12 cellular contexts compared by ENCODE assay signal in the genomic region with DNA sequence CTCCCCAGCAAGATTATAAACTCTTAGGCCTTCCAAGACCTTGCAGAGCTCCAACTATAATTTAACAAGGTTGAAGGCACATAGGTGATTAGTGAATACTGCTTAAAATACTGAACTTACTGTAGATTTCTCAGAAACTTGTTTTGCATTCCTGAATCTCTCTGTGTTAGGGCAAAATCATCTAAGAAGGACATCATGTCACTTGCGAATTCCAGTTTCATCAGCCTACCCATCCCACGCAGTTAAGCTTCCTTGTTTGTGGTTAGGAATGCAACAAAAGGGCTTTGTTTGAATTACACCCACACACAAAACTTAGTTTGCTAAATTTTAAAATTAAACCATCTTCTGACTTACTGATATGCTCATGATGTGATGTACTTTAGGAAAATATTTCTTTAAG.
A peak's percentile ranks its signal among the peaks of the same experiment; 100 is the strongest.
DNase-seq lines count a peak whose midpoint lies in the region; ATAC-seq, FAIRE-seq and TF ChIP-seq lines count a peak whose summit lies in the region.
"Had no signal": no experiment of that assay in that cellular context is flagged by ENCODE, and none has a peak within 500 bp of the region (broad histone marks: within the 10 kb centered on the region; RNA-seq: fewer than 3 reads in every experiment).

No MANE protein-coding gene starts in this region.

- no peak overlapping the region for H2AFZ ChIP-seq in K562 (ENCODE audit: low read depth, low read length)

- H3K9me3 ChIP-seq in K562 (replicated peaks; ENCODE audit: control insufficient read depth, insufficient read depth, low read depth, low read length): no peaks in the 10 kb centered on the region
- no peaks in the 10 kb centered on the region for H3K9me3 ChIP-seq in transverse colon
- H3K9me3 ChIP-seq: adrenal gland, HAP-1 had no signal

- peaks cover 8% of the 10 kb centered on the region for H3K36me3 Mint-ChIP-seq in WTC11

- H3K9ac ChIP-seq in K562 (ENCODE audit: insufficient read depth in 1 of 2, low read depth in 2 of 2, low read length in 2 of 2): no peak overlapping the region

- H3K9me3 Mint-ChIP-seq in WTC11: 0 out of 2 replicates have a peak, but pooled peaks cover 2% of the 10 kb centered on the region

- no peaks in the 10 kb centered on the region for H3K4me1 ChIP-seq in K562 (replicated peaks in 1 of 2; ENCODE audit: control insufficient read depth in 2 of 2, insufficient read depth in 2 of 2, low read length in 2 of 2)
- peaks cover 0 to 14% (median 3%) of the 10 kb centered on the region in 4 donors for H3K4me1 ChIP-seq in transverse colon
- H3K4me1 ChIP-seq: adrenal gland had no signal

- POLR2A ChIA-PET in K562 (lab: Yijun Ruan, JAX) (no interaction called here), WTC11 (lab: Charles Lee) (interaction anchor here (0.6 to 1.3 kb wide), 2 partner anchors 17 to 35 kb away, joined by 3 read pairs; no protein-coding TSS in a partner anchor)

- intact Hi-C loops in K562 (cut with micrococcal nuclease): no loop called here
- intact Hi-C loops in transverse colon (cut with DNase I; ENCODE audit: low total_unique reads): no loop called here

- no peak overlapping the region for H3K4me2 ChIP-seq in K562 (ENCODE audit: insufficient read depth, low read length)

- in situ Hi-C loops in K562 (cut with MboI) (no loop called here), transverse colon (cut with MboI; ENCODE audit: low pct_ligation_motif_present in 1 of 4, low pct_unique_long_range_greater_than_20kb in 1 of 4, low sequenced_read_pairs in 3 of 4) (no loop called here)

- FAIRE-seq in K562 (lab: Jason Lieb, UNC): no peak

- H3K9me1 ChIP-seq in K562 (ENCODE audit: control insufficient read depth, insufficient read depth, low read length): no peaks in the 10 kb centered on the region

- DNase-seq in HT-29 (ENCODE audit: low spot score) (peak; percentile 63), K562 (ENCODE audit: extremely low read depth in 1 of 4, low spot score in 3 of 4) (no peak), iris pigment epithelial cell (ENCODE audit: low read depth) (peak; percentile 84), transverse colon (no peak), WTC11 (ENCODE audit: low spot score) (no peak)
- DNase-seq: activated CD4-positive, alpha-beta T cell treated with anti-CD3 and anti-CD28 coated beads, Interleukin-2, amount 50 U/mL, for 1 hour; adrenal gland had no signal

- TF ChIP-seq POLR2A in K562 (conservative IDR thresholded peaks at IDR 0.05): no peak
- no peak for TF ChIP-seq POLR2A in transverse colon (IDR thresholded peaks at IDR 0.05)

- H3K4me3 ChIP-seq in K562 (no peak overlapping the region), transverse colon (no peak overlapping the region)
- H3K4me3 ChIP-seq: adrenal gland, HAP-1 had no signal

- no peaks in the 10 kb centered on the region for H4K20me1 ChIP-seq in K562 (replicated peaks; ENCODE audit: control insufficient read depth, insufficient read depth, low read length)

- H3K27me3 ChIP-seq in K562 (ENCODE audit: control insufficient read depth in 2 of 2, insufficient read depth in 2 of 2, low read length in 2 of 2): peaks cover 4 to 5% of the 10 kb centered on the region in 2 experiments; a peak in 3 of 5 replicates
- H3K27me3 ChIP-seq in transverse colon: no peaks in the 10 kb centered on the region
- H3K27me3 ChIP-seq: adrenal gland had no signal

- WGBS in K562 (ENCODE audit: insufficient coverage, low coverage, missing lambda C conversion rate): 0% methylated on average over 2 of the region's 2 CpGs
- 25 to 35% methylated on average over 2 of the region's 2 CpGs for WGBS in transverse colon (ENCODE audit: low coverage in 1 of 2), 2 donors

- no peak overlapping the region for H3K27ac Mint-ChIP-seq in WTC11
- H3K27ac Mint-ChIP-seq: B cell had no signal

- TF ChIP-seq CTCF in 22Rv1 (IDR thresholded peaks at IDR 0.05): no peak
- no peak for TF ChIP-seq CTCF in K562 (IDR thresholded peaks at IDR 0.05 in 2 of 3, conservative IDR thresholded peaks at IDR 0.05 in 1 of 3; ENCODE audit: insufficient read depth in 2 of 3, low read depth in 1 of 3, low read length in 3 of 3)
- TF ChIP-seq CTCF in transverse colon (IDR thresholded peaks at IDR 0.05): no peak
- no peak for TF ChIP-seq CTCF in WTC11 (IDR thresholded peaks at IDR 0.05)

- no peaks in the 10 kb centered on the region for H3K79me2 ChIP-seq in K562 (ENCODE audit: control insufficient read depth, insufficient read depth, low read length)

- BruUV-seq in K562 (replicated peaks; lab: Mats Ljungman, UMichigan): no TSS peak

- H3K27me3 Mint-ChIP-seq in WTC11 (ENCODE audit: low read depth): no peaks in the 10 kb centered on the region

- H3K27ac ChIP-seq in 22Rv1: peak overlapping the region; percentile 44
- no peak overlapping the region for H3K27ac ChIP-seq in K562 (ENCODE audit: extremely low read depth, low read depth, low read length)
- H3K27ac ChIP-seq in transverse colon: no peak overlapping the region

- TF ChIP-seq EP300 in K562 (IDR thresholded peaks at IDR 0.05; ENCODE audit: low read length): no peak
- TF ChIP-seq EP300 in transverse colon (IDR thresholded peaks at IDR 0.05; ENCODE audit: low read depth): no peak

- CTCF ChIA-PET in K562 (lab: Yijun Ruan, JAX; ENCODE audit: low intra/inter-chr PET ratio): no interaction called here
- CTCF ChIA-PET in WTC11 (lab: Charles Lee): no interaction called here

- H3K4me3 Mint-ChIP-seq in WTC11: no peak overlapping the region
- H3K4me3 Mint-ChIP-seq: B cell had no signal

- ATAC-seq in K562 (no peak), WTC11 (no peak), HG02798 (IDR thresholded peaks at IDR 0.05; ENCODE audit: poor library complexity, unreplicated experiment) (no peak), HG03159 (IDR thresholded peaks at IDR 0.05; ENCODE audit: unreplicated experiment) (no peak)

- no peak for TF ChIP-seq RAD21 in K562 (CRISPR knock-in tag; conservative IDR thresholded peaks at IDR 0.05 in 1 of 2, IDR thresholded peaks at IDR 0.05 in 1 of 2)

- H3K36me3 ChIP-seq in K562 (ENCODE audit: control insufficient read depth, insufficient read depth, low read length) (no peaks in the 10 kb centered on the region), transverse colon (no peaks in the 10 kb centered on the region)
- H3K36me3 ChIP-seq: adrenal gland, HAP-1 had no signal

- H3K4me1 Mint-ChIP-seq in WTC11: peaks cover 63% of the 10 kb centered on the region

TF ChIP-seq in K562, 482 proteins besides CTCF, POLR2A, EP300 and RAD21:
- TF ChIP-seq, protein P1, sequence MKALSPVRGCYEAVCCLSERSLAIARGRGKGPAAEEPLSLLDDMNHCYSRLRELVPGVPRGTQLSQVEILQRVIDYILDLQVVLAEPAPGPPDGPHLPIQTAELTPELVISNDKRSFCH (CRISPR knock-in tag; IDR thresholded peaks at IDR 0.05): no peak
- TF ChIP-seq, protein P1 (tag; IDR thresholded peaks at IDR 0.05): no peak
- TF ChIP-seq HDAC2 (IDR thresholded peaks at IDR 0.05) (no peak), ZNF175 (CRISPR knock-in tag; IDR thresholded peaks at IDR 0.05; ENCODE audit: low read depth) (no peak), ETV1 (tag; conservative IDR thresholded peaks at IDR 0.05; ENCODE audit: low read depth) (no peak), SP2 (IDR thresholded peaks at IDR 0.05; ENCODE audit: extremely low read depth, low read depth, low read length, poor library complexity, severe bottlenecking) (no peak), SOX6 (IDR thresholded peaks at IDR 0.05) (0 out of 2 replicates have a peak, but pooled peaks have one; percentile 16), SMAD4 (CRISPR knock-in tag; conservative IDR thresholded peaks at IDR 0.05) (no peak)
TF ChIP-seq in K562: peak in this region for 1.

TF ChIP-seq in WTC11, 78 proteins besides CTCF, POLR2A, EP300 and RAD21 (continues in another document):
- no peak for TF ChIP-seq NFATC4 (CRISPR knock-in tag; IDR thresholded peaks at IDR 0.05)
- no peak for TF ChIP-seq ZNF423 (CRISPR knock-in tag; IDR thresholded peaks at IDR 0.05)
- TF ChIP-seq, protein P2, sequence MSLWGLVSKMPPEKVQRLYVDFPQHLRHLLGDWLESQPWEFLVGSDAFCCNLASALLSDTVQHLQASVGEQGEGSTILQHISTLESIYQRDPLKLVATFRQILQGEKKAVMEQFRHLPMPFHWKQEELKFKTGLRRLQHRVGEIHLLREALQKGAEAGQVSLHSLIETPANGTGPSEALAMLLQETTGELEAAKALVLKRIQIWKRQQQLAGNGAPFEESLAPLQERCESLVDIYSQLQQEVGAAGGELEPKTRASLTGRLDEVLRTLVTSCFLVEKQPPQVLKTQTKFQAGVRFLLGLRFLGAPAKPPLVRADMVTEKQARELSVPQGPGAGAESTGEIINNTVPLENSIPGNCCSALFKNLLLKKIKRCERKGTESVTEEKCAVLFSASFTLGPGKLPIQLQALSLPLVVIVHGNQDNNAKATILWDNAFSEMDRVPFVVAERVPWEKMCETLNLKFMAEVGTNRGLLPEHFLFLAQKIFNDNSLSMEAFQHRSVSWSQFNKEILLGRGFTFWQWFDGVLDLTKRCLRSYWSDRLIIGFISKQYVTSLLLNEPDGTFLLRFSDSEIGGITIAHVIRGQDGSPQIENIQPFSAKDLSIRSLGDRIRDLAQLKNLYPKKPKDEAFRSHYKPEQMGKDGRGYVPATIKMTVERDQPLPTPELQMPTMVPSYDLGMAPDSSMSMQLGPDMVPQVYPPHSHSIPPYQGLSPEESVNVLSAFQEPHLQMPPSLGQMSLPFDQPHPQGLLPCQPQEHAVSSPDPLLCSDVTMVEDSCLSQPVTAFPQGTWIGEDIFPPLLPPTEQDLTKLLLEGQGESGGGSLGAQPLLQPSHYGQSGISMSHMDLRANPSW (CRISPR knock-in tag; conservative IDR thresholded peaks at IDR 0.05; ENCODE audit: low read depth): no peak
- no peak for TF ChIP-seq OVOL2 (CRISPR knock-in tag; IDR thresholded peaks at IDR 0.05; ENCODE audit: borderline replicate concordance)
- TF ChIP-seq ESRRA (CRISPR knock-in tag; IDR thresholded peaks at IDR 0.05; ENCODE audit: borderline replicate concordance): no peak
- TF ChIP-seq, protein P3, sequence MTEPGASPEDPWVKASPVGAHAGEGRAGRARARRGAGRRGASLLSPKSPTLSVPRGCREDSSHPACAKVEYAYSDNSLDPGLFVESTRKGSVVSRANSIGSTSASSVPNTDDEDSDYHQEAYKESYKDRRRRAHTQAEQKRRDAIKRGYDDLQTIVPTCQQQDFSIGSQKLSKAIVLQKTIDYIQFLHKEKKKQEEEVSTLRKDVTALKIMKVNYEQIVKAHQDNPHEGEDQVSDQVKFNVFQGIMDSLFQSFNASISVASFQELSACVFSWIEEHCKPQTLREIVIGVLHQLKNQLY (CRISPR knock-in tag; IDR thresholded peaks at IDR 0.05): no peak
- no peak for TF ChIP-seq ZNF317 (CRISPR knock-in tag; IDR thresholded peaks at IDR 0.05; ENCODE audit: borderline replicate concordance, low read depth)
- TF ChIP-seq, protein P4, sequence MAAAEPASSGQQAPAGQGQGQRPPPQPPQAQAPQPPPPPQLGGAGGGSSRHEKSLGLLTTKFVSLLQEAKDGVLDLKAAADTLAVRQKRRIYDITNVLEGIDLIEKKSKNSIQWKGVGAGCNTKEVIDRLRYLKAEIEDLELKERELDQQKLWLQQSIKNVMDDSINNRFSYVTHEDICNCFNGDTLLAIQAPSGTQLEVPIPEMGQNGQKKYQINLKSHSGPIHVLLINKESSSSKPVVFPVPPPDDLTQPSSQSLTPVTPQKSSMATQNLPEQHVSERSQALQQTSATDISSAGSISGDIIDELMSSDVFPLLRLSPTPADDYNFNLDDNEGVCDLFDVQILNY (CRISPR knock-in tag; IDR thresholded peaks at IDR 0.05): no peak

Comparison
In these comparisons a context has a peak if more than half of its experiments do, and no peak if none do; other contexts are left out.
1. DNase-seq: peak in HT-29 (single experiment) and iris pigment epithelial cell (single experiment); none in K562 (0 of 4), transverse colon (single experiment) and WTC11 (single experiment).